31 cellular contexts compared by ENCODE assay signal in genomic region chr4:72522440-72522839, GRCh38. TPM values are rescaled to one million over a fixed set of nuclear protein-coding genes. Genes with fewer than 3 reads are reported as not detected.
"Had no signal": no experiment of that assay in that cellular context is flagged by ENCODE, and none has a peak within 500 bp of the region (broad histone marks: within the 10 kb centered on the region; RNA-seq: fewer than 3 reads in every experiment).

No MANE protein-coding gene starts in this region.

- H3K9me3 ChIP-seq: ascending aorta had no signal

- ATAC-seq: activated CD8-positive, alpha-beta T cell treated with anti-CD3 and anti-CD28 coated beads for 36 hours; activated naive CD8-positive, alpha-beta T cell treated with anti-CD3 and anti-CD28 coated beads, Interleukin-2, amount 50 U/mL, for 24 hours had no signal

- H3K36me3 Mint-ChIP-seq: activated CD4-positive, alpha-beta memory T cell treated with anti-CD3 and anti-CD28 coated beads for 36 hours; activated naive CD8-positive, alpha-beta T cell; activated naive CD8-positive, alpha-beta T cell treated with anti-CD3 and anti-CD28 coated beads, Interleukin-2, amount 10 ng/mL, durations not matched to agents 7 days and 5 days had no signal

- H3K36me3 ChIP-seq: ascending aorta had no signal

- H3K4me3 ChIP-seq: ascending aorta had no signal

- FAIRE-seq: TTC549 had no signal

- DNase-seq: activated B cell treated with CpG ODN at 0.5 μM for 24 hours; activated CD4-positive, alpha-beta memory T cell treated with anti-CD3 and anti-CD28 coated beads for 36 hours; activated CD4-positive, alpha-beta T cell treated with anti-CD3 and anti-CD28 coated beads for 48 hours; activated CD4-positive, alpha-beta T cell treated with anti-CD3 and anti-CD28 coated beads, Interleukin-2, amount 10 ng/mL, durations not matched to agents 7 days and 5 days; activated CD4-positive, alpha-beta T cell treated with anti-CD3 and anti-CD28 coated beads, Interleukin-2, amount 50 U/mL, for 4 hours; activated CD4-positive, CD25-positive, alpha-beta regulatory T cell treated with anti-CD3 and anti-CD28 coated beads, Interleukin-2, amount 50 U/mL, for 72 hours; activated CD8-positive, alpha-beta memory T cell treated with anti-CD3 and anti-CD28 coated beads, Interleukin-2, amount 50 U/mL, for 48 hours; activated CD8-positive, alpha-beta T cell treated with anti-CD3 and anti-CD28 coated beads for 36 hours; activated effector memory CD4-positive, alpha-beta T cell treated with Interleukin-2 at 50 U/mL for 16 hours; activated gamma-delta T cell; activated naive CD4-positive, alpha-beta T cell treated with anti-CD3 and anti-CD28 coated beads, Interleukin-2, amount 50 U/mL, for 16 hours; activated naive CD4-positive, alpha-beta T cell treated with Interleukin-2 at 50 U/mL for 16 hours; activated naive CD8-positive, alpha-beta T cell treated with anti-CD3 and anti-CD28 coated beads, Interleukin-2, amount 10 ng/mL, durations not matched to agents 7 days and 5 days; activated naive CD8-positive, alpha-beta T cell treated with anti-CD3 and anti-CD28 coated beads, Interleukin-2, amount 50 U/mL, for 24 hours; activated T-cell treated with anti-CD3 and anti-CD28 coated beads, Interleukin-2, amount 50 U/mL, for 24 hours; activated T-cell treated with anti-CD3 and anti-CD28 coated beads, Interleukin-2, amount 50 U/mL, for 48 hours; amygdala; anterior cingulate cortex; cerebellar nuclear complex; T-helper 1 cell; T-helper 2 cell; T-helper 9 cell had no signal

- H3K4me1 Mint-ChIP-seq: activated B cell treated with CpG ODN at 0.5 μM for 24 hours; activated CD4-positive, alpha-beta T cell treated with anti-CD3 and anti-CD28 coated beads, Interleukin-2, amount 10 ng/mL, durations not matched to agents 7 days and 5 days; activated naive CD8-positive, alpha-beta T cell treated with anti-CD3 and anti-CD28 coated beads, Interleukin-2, amount 10 ng/mL, durations not matched to agents 7 days and 5 days; central memory CD8-positive, alpha-beta T cell had no signal

- H3K4me3 Mint-ChIP-seq: activated B cell treated with CpG ODN at 0.5 μM for 24 hours; activated CD4-positive, alpha-beta memory T cell treated with anti-CD3 and anti-CD28 coated beads for 36 hours; activated CD4-positive, alpha-beta T cell treated with anti-CD3 and anti-CD28 coated beads, Interleukin-2, amount 10 ng/mL, durations not matched to agents 7 days and 5 days; activated CD8-positive, alpha-beta T cell treated with anti-CD3 and anti-CD28 coated beads for 36 hours; activated naive CD8-positive, alpha-beta T cell; activated naive CD8-positive, alpha-beta T cell treated with anti-CD3 and anti-CD28 coated beads, Interleukin-2, amount 10 ng/mL, durations not matched to agents 7 days and 5 days; activated naive CD8-positive, alpha-beta T cell treated with anti-CD3 and anti-CD28 coated beads, Interleukin-2, amount 50 U/mL, for 24 hours; activated T-cell treated with anti-CD3 and anti-CD28 coated beads, Interleukin-2, amount 50 U/mL, for 24 hours; brain; central memory CD8-positive, alpha-beta T cell; T-helper 1 cell treated with Interleukin-12 subunit alpha and Interleukin-12 subunit beta and Interleukin-4 antibody, amounts not matched to agents 30 μg/mL and 1 μg/mL, for 36 hours; T-helper 2 cell treated with Interferon-gamma antibody and Interleukin-4, amounts not matched to agents 5 μg/mL and 100 μg/mL, for 36 hours had no signal

- H3K9me3 Mint-ChIP-seq: activated B cell treated with CpG ODN at 0.5 μM for 24 hours; activated CD4-positive, alpha-beta memory T cell treated with anti-CD3 and anti-CD28 coated beads for 36 hours; activated CD4-positive, alpha-beta T cell treated with anti-CD3 and anti-CD28 coated beads, Interleukin-2, amount 10 ng/mL, durations not matched to agents 7 days and 5 days; activated CD8-positive, alpha-beta T cell treated with anti-CD3 and anti-CD28 coated beads for 36 hours; activated naive CD8-positive, alpha-beta T cell treated with anti-CD3 and anti-CD28 coated beads, Interleukin-2, amount 10 ng/mL, durations not matched to agents 7 days and 5 days; activated naive CD8-positive, alpha-beta T cell treated with anti-CD3 and anti-CD28 coated beads, Interleukin-2, amount 50 U/mL, for 24 hours; activated T-cell treated with anti-CD3 and anti-CD28 coated beads, Interleukin-2, amount 50 U/mL, for 24 hours; activated T-helper 2 cell treated with anti-CD3 and anti-CD28 coated beads, Interferon-gamma antibody, Interleukin-2, Interleukin-4, amounts not matched to agents 10 μg/mL and 5 μg/mL and 100 μg/mL, durations not matched to agents 14 hours and 24 hours and 36 hours; central memory CD8-positive, alpha-beta T cell; T-helper 1 cell treated with Interleukin-12 subunit alpha and Interleukin-12 subunit beta and Interleukin-4 antibody, amounts not matched to agents 30 μg/mL and 1 μg/mL, for 36 hours; T-helper 2 cell treated with Interferon-gamma antibody and Interleukin-4, amounts not matched to agents 5 μg/mL and 100 μg/mL, for 36 hours had no signal

- H3K27me3 ChIP-seq: ascending aorta had no signal

- H3K27ac ChIP-seq: ascending aorta, VCaP had no signal

- H3K27me3 Mint-ChIP-seq: activated B cell treated with CpG ODN at 0.5 μM for 24 hours; activated CD4-positive, alpha-beta memory T cell treated with anti-CD3 and anti-CD28 coated beads for 36 hours; activated CD4-positive, alpha-beta T cell treated with anti-CD3 and anti-CD28 coated beads, Interleukin-2, amount 10 ng/mL, durations not matched to agents 7 days and 5 days; activated CD8-positive, alpha-beta T cell treated with anti-CD3 and anti-CD28 coated beads for 36 hours; activated naive CD8-positive, alpha-beta T cell treated with anti-CD3 and anti-CD28 coated beads, Interleukin-2, amount 10 ng/mL, durations not matched to agents 7 days and 5 days; activated naive CD8-positive, alpha-beta T cell treated with anti-CD3 and anti-CD28 coated beads, Interleukin-2, amount 50 U/mL, for 24 hours; activated T-cell treated with anti-CD3 and anti-CD28 coated beads, Interleukin-2, amount 50 U/mL, for 24 hours; central memory CD8-positive, alpha-beta T cell had no signal

- H3K27ac Mint-ChIP-seq: activated B cell treated with CpG ODN at 0.5 μM for 24 hours; activated CD4-positive, alpha-beta memory T cell treated with anti-CD3 and anti-CD28 coated beads for 36 hours; activated CD4-positive, alpha-beta T cell treated with anti-CD3 and anti-CD28 coated beads, Interleukin-2, amount 10 ng/mL, durations not matched to agents 7 days and 5 days; activated CD8-positive, alpha-beta T cell treated with anti-CD3 and anti-CD28 coated beads for 36 hours; activated naive CD8-positive, alpha-beta T cell; activated naive CD8-positive, alpha-beta T cell treated with anti-CD3 and anti-CD28 coated beads, Interleukin-2, amount 10 ng/mL, durations not matched to agents 7 days and 5 days; activated naive CD8-positive, alpha-beta T cell treated with anti-CD3 and anti-CD28 coated beads, Interleukin-2, amount 50 U/mL, for 24 hours; activated T-cell treated with anti-CD3 and anti-CD28 coated beads, Interleukin-2, amount 50 U/mL, for 24 hours; activated T-helper 2 cell treated with anti-CD3 and anti-CD28 coated beads, Interferon-gamma antibody, Interleukin-2, Interleukin-4, amounts not matched to agents 10 μg/mL and 5 μg/mL and 100 μg/mL, durations not matched to agents 14 hours and 24 hours and 36 hours; brain; T-helper 1 cell treated with Interleukin-12 subunit alpha and Interleukin-12 subunit beta and Interleukin-4 antibody, amounts not matched to agents 30 μg/mL and 1 μg/mL, for 36 hours; T-helper 2 cell treated with Interferon-gamma antibody and Interleukin-4, amounts not matched to agents 5 μg/mL and 100 μg/mL, for 36 hours had no signal

RNA-seq across cellular contexts. Expression of gene ADAMTS3, which starts 46.6 kb away (rescaled TPM):
- total RNA-seq: activated B cell treated with CpG ODN at 0.5 μM for 24 hours; activated CD4-positive, alpha-beta memory T cell treated with anti-CD3 and anti-CD28 coated beads for 36 hours; activated CD4-positive, alpha-beta T cell treated with anti-CD3 and anti-CD28 coated beads, Interleukin-2, amount 10 ng/mL, durations not matched to agents 7 days and 5 days; activated CD8-positive, alpha-beta T cell treated with anti-CD3 and anti-CD28 coated beads for 36 hours; activated naive CD8-positive, alpha-beta T cell treated with anti-CD3 and anti-CD28 coated beads, Interleukin-2, amount 10 ng/mL, durations not matched to agents 7 days and 5 days; activated T-helper 2 cell treated with anti-CD3 and anti-CD28 coated beads, Interferon-gamma antibody, Interleukin-2, Interleukin-4, amounts not matched to agents 10 μg/mL and 5 μg/mL and 100 μg/mL, durations not matched to agents 14 hours and 24 hours and 36 hours had no signal
